Comparison of ENCODE assay signal across 7 cellular contexts in genomic region chr19:2426661-2427322, GRCh38. TPM values are rescaled to one million over a fixed set of nuclear protein-coding genes. Genes with fewer than 3 reads are reported as not detected.
A peak's percentile ranks its signal among the peaks of the same experiment; 100 is the strongest.
DNase-seq lines count a peak whose midpoint lies in the region; TF ChIP-seq lines count a peak whose summit lies in the region.

No MANE protein-coding gene starts in this region.

- H3K9me3 ChIP-seq in HEK293 (ENCODE audit: control insufficient read depth, insufficient read depth, low read depth, low read length) (no peaks in the 10 kb centered on the region), neuronal stem cell (replicated peaks in 1 of 2; ENCODE audit: control insufficient read depth in 2 of 2, insufficient read depth in 1 of 2, low read depth in 1 of 2, low read length in 2 of 2) (peaks cover 0 to 1% of the 10 kb centered on the region in 2 donors)

- DNase-seq in GM10248 (ENCODE audit: extremely low spot score), result peak; percentile 81
- DNase-seq in NCI-H1092 treated with DMSO at 0.1 percent for 48 hours (lab: John Stamatoyannopoulos, UW), result peak; percentile 25
- DNase-seq in activated T-cell treated with anti-CD3 and anti-CD28 coated beads, Interleukin-2, amount 50 U/mL, for 24 hours, result peak; percentile 55
- peak; percentile 37 for DNase-seq in fibroblast of pulmonary artery (ENCODE audit: low read depth)
- peak; percentile 63 for DNase-seq in neuronal stem cell (ENCODE audit: low spot score)
- no peak for DNase-seq in NCI-H524 treated with DMSO at 0.1 percent for 48 hours (lab: John Stamatoyannopoulos, UW)

- H2BK120ac ChIP-seq in neuronal stem cell (ENCODE audit: low read depth, low read length), result no peak overlapping the region

- H3K4me1 Mint-ChIP-seq in activated T-cell treated with anti-CD3 and anti-CD28 coated beads, Interleukin-2, amount 50 U/mL, for 24 hours (ENCODE audit: low read depth), result peaks cover 23% of the 10 kb centered on the region

- peak overlapping the region; percentile 73 for H2BK12ac ChIP-seq in neuronal stem cell (ENCODE audit: low read length)

- peak overlapping the region; percentile 43 for H4K8ac ChIP-seq in neuronal stem cell (ENCODE audit: low read depth, low read length)

- H3K4me1 ChIP-seq in HEK293 (ENCODE audit: control insufficient read depth, insufficient read depth, low read length) (0 out of 2 replicates have a peak, but pooled peaks cover 6% of the 10 kb centered on the region), neuronal stem cell (ENCODE audit: control insufficient read depth in 2 of 2, insufficient read depth in 1 of 2, low read depth in 1 of 2, low read length in 2 of 2) (peaks cover 15% of the 10 kb centered on the region in 2 donors)

- H3K4me3 Mint-ChIP-seq in activated T-cell treated with anti-CD3 and anti-CD28 coated beads, Interleukin-2, amount 50 U/mL, for 24 hours, result peak overlapping the region; percentile 90

- peak overlapping the region; percentile 90 for H2AK5ac ChIP-seq in neuronal stem cell (ENCODE audit: low read depth, low read length)

- peak overlapping the region; percentile 99 for H3K27ac Mint-ChIP-seq in activated T-cell treated with anti-CD3 and anti-CD28 coated beads, Interleukin-2, amount 50 U/mL, for 24 hours

- CTCF ChIA-PET in GM10248 (lab: Yijun Ruan, JAX) (interaction anchor here (1.1 to 1.8 kb wide), 5 partner anchors 11 to 211 kb away, joined by 3 to 6 read pairs (median 4); no protein-coding TSS in a partner anchor), HEK293 (lab: Yijun Ruan, JAX) (interaction anchor here (1.2 kb wide), 1 partner anchor 188 kb away, joined by 3 read pairs; no protein-coding TSS in a partner anchor)

- TF ChIP-seq CTCF in GM10248 (IDR thresholded peaks at IDR 0.05; ENCODE audit: control extremely low read depth, extremely low read depth, low read depth, missing control alignments) (no peak), HEK293 (tag by site-specific recombination; IDR thresholded peaks at IDR 0.05) (no peak), fibroblast of pulmonary artery (IDR thresholded peaks at IDR 0.05; ENCODE audit: low read length, missing control alignments) (no peak)

- H3K36me3 ChIP-seq in HEK293 (ENCODE audit: control insufficient read depth in 2 of 2, insufficient read depth in 1 of 2, low read length in 2 of 2) (peaks cover 3 to 54% of the 10 kb centered on the region in 2 experiments; a peak in 2 of 3 replicates), neuronal stem cell (replicated peaks in 1 of 2; ENCODE audit: control insufficient read depth in 2 of 2, insufficient read depth in 2 of 2, low read length in 2 of 2) (peaks cover 26 to 56% of the 10 kb centered on the region in 2 donors)

- peak overlapping the region; percentile 100 for H2BK5ac ChIP-seq in neuronal stem cell (ENCODE audit: low read length)

- H3K23ac ChIP-seq in neuronal stem cell (ENCODE audit: low read depth, low read length, poor library complexity), result peak overlapping the region; percentile 95

- peak overlapping the region; percentile 98 for H3K4me2 ChIP-seq in neuronal stem cell (ENCODE audit: insufficient read depth, low read length, poor library complexity, severe bottlenecking)

- no peaks in the 10 kb centered on the region for H3K27me3 ChIP-seq in neuronal stem cell (ENCODE audit: control insufficient read depth in 3 of 3, insufficient read depth in 3 of 3, low read depth in 1 of 3, low read length in 3 of 3)

- H3K27ac ChIP-seq in HEK293 (ENCODE audit: extremely low read depth, low read depth, low read length), result peak overlapping the region; percentile 86
- peak overlapping the region; percentile 94 for H3K27ac ChIP-seq in neuronal stem cell (replicated peaks; ENCODE audit: low read length)

- H2AFZ ChIP-seq in neuronal stem cell (ENCODE audit: low read length), result peak overlapping the region; percentile 99

- H3K4me3 ChIP-seq in HEK293 (ENCODE audit: low read depth, low read length) (peak overlapping the region; percentile 91), fibroblast of pulmonary artery (replicated peaks; ENCODE audit: low read depth, low read length) (peak overlapping the region; percentile 88), neuronal stem cell (ENCODE audit: low read length in 2 of 2) (peak overlapping the region; percentile 88 to 93)

- peak overlapping the region; percentile 53 for H3K4ac ChIP-seq in neuronal stem cell (ENCODE audit: low read length)

- H3K18ac ChIP-seq in neuronal stem cell (ENCODE audit: low read length), result peak overlapping the region; percentile 97

- no peak overlapping the region for H4K91ac ChIP-seq in neuronal stem cell (ENCODE audit: low read depth, low read length, poor library complexity)

- H3K14ac ChIP-seq in neuronal stem cell (ENCODE audit: low read length), result peak overlapping the region; percentile 98

- POLR2A ChIA-PET in GM10248 (lab: Yijun Ruan, JAX), result interaction anchor here (0.6 to 1.2 kb wide), 2 partner anchors 28 to 30 kb away, joined by 4 to 6 read pairs; partner anchors contain the start of gene LMNB2
- POLR2A ChIA-PET in HEK293 (lab: Yijun Ruan, JAX), result interaction anchor here (0.5 to 4.0 kb wide), 8 partner anchors 14 to 258 kb away, joined by 3 to 68 read pairs (median 4); partner anchors contain the start of genes GADD45B and LMNB2

- peaks cover 63% of the 10 kb centered on the region for H3K36me3 Mint-ChIP-seq in activated T-cell treated with anti-CD3 and anti-CD28 coated beads, Interleukin-2, amount 50 U/mL, for 24 hours (ENCODE audit: low read depth)

- no peaks in the 10 kb centered on the region for H3K9me3 Mint-ChIP-seq in activated T-cell treated with anti-CD3 and anti-CD28 coated beads, Interleukin-2, amount 50 U/mL, for 24 hours

- H3K9ac ChIP-seq in neuronal stem cell (ENCODE audit: low read depth, low read length, poor library complexity), result peak overlapping the region; percentile 92

- peak overlapping the region; percentile 81 for H2BK15ac ChIP-seq in neuronal stem cell (ENCODE audit: low read length)

- H3K27me3 Mint-ChIP-seq in activated T-cell treated with anti-CD3 and anti-CD28 coated beads, Interleukin-2, amount 50 U/mL, for 24 hours, result no peaks in the 10 kb centered on the region

- peaks cover 19% of the 10 kb centered on the region for H3K79me1 ChIP-seq in neuronal stem cell (ENCODE audit: low read depth, low read length)

- no CpG with 5 or more reads among the region's 53 CpGs for WGBS in neuronal stem cell (ENCODE audit: extremely low coverage in 2 of 2, insufficient read length in 2 of 2, insufficient replicate concordance in 1 of 2), 2 donors

TF ChIP-seq in HEK293, 187 proteins besides CTCF, POLR2A, EP300 and RAD21 (continues in another document):
- TF ChIP-seq ATF2 (tag by site-specific recombination; IDR thresholded peaks at IDR 0.05; ENCODE audit: low read depth) (no peak), ZNF518A (tag by site-specific recombination; conservative IDR thresholded peaks at IDR 0.05; ENCODE audit: low read depth) (no peak), ZNF350 (tag by site-specific recombination; IDR thresholded peaks at IDR 0.05) (no peak), ZNF555 (tag by site-specific recombination; conservative IDR thresholded peaks at IDR 0.05) (no peak), ZNF76 (tag by site-specific recombination; IDR thresholded peaks at IDR 0.05; ENCODE audit: borderline replicate concordance, low read depth) (no peak), ZNF624 (tag by site-specific recombination; IDR thresholded peaks at IDR 0.05) (no peak)

RNA-seq across cellular contexts. Expression of gene TIMM13, which starts 0.6 kb away (rescaled TPM):
- 75.3 TPM for polyA plus RNA-seq in neuronal stem cell (2013, experiment 1 of 2)
- 72.7 TPM for polyA plus RNA-seq in neuronal stem cell (2013, experiment 2 of 2)

RNA-seq across cellular contexts. Expression of gene LMNB2, which starts 30.0 kb away (rescaled TPM):
- 123 TPM for polyA plus RNA-seq in neuronal stem cell (2013, experiment 1 of 2)
- 124 TPM for polyA plus RNA-seq in neuronal stem cell (2013, experiment 2 of 2)

RNA-seq across cellular contexts. Expression of gene GADD45B, which starts 49.1 kb away (rescaled TPM):
- polyA plus RNA-seq in neuronal stem cell (2013, experiment 1 of 2), result 3.0 TPM
- 2.3 TPM for polyA plus RNA-seq in neuronal stem cell (2013, experiment 2 of 2)
